3 cellular contexts compared by ENCODE assay signal in genomic region chr4:67459164-67459563, GRCh38.
TF ChIP-seq lines count a peak whose summit lies in the region.

No MANE protein-coding gene starts in this region.

TF ChIP-seq in SK-N-SH treated with all-trans-retinoic acid at 6 μM for 48 hours, 23 proteins besides CTCF, POLR2A, EP300 and RAD21 (continued from another document):
- TF ChIP-seq POU6F1 (CRISPR knock-in tag; IDR thresholded peaks at IDR 0.05; ENCODE audit: borderline replicate concordance, low read depth) (no peak), TCF4 (CRISPR knock-in tag; IDR thresholded peaks at IDR 0.05; ENCODE audit: borderline replicate concordance) (no peak), GLIS3 (CRISPR knock-in tag; IDR thresholded peaks at IDR 0.05) (no peak), CREB5 (CRISPR knock-in tag; IDR thresholded peaks at IDR 0.05; ENCODE audit: low read depth) (no peak), ARNTL (CRISPR knock-in tag; IDR thresholded peaks at IDR 0.05; ENCODE audit: borderline replicate concordance, low read depth) (no peak), ZFP3 (CRISPR knock-in tag; IDR thresholded peaks at IDR 0.05) (no peak), RARB (CRISPR knock-in tag; IDR thresholded peaks at IDR 0.05) (no peak)

TF ChIP-seq in SK-N-SH, 30 proteins besides CTCF, POLR2A, EP300 and RAD21 (continued from another document):
- TF ChIP-seq REST (IDR thresholded peaks at IDR 0.05; ENCODE audit: low read depth, low read length) (no peak), CHD2 (IDR thresholded peaks at IDR 0.05; ENCODE audit: low read length, partially characterized antibody) (no peak), USF2 (IDR thresholded peaks at IDR 0.05; ENCODE audit: borderline replicate concordance, low read depth, low read length) (no peak), USF1 (IDR thresholded peaks at IDR 0.05; ENCODE audit: borderline replicate concordance, low read depth) (no peak), JUND (IDR thresholded peaks at IDR 0.05) (no peak), MXI1 (IDR thresholded peaks at IDR 0.05; ENCODE audit: low read depth, low read length) (no peak), FOXJ3 (CRISPR knock-in tag; IDR thresholded peaks at IDR 0.05) (no peak)
TF ChIP-seq in SK-N-SH: peak in this region for 0.

TF ChIP-seq in K562, 482 proteins besides CTCF, POLR2A, EP300 and RAD21 (continued from another document):
- TF ChIP-seq ZC3H4 (CRISPR knock-in tag; IDR thresholded peaks at IDR 0.05; ENCODE audit: borderline replicate concordance) (no peak), GTF2F1 (IDR thresholded peaks at IDR 0.05; ENCODE audit: low read depth, low read length) (no peak), CHCHD3 (CRISPR knock-in tag; IDR thresholded peaks at IDR 0.05) (no peak), SLC30A9 (CRISPR knock-in tag; IDR thresholded peaks at IDR 0.05) (no peak), CBX3 (IDR thresholded peaks at IDR 0.05; ENCODE audit: borderline replicate concordance in 1 of 2, low read length in 2 of 2) (no peak), NFRKB (IDR thresholded peaks at IDR 0.05; ENCODE audit: low read depth) (no peak), STAT6 (CRISPR knock-in tag; IDR thresholded peaks at IDR 0.05) (no peak)
